8 cellular contexts compared by ENCODE assay signal in genomic region chr1:22188914-22189313, GRCh38. TPM values are rescaled to one million over a fixed set of nuclear protein-coding genes. Genes with fewer than 3 reads are reported as not detected.
"Had no signal": no experiment of that assay in that cellular context is flagged by ENCODE, and none has a peak within 500 bp of the region (broad histone marks: within the 10 kb centered on the region; RNA-seq: fewer than 3 reads in every experiment).

No MANE protein-coding gene starts in this region.

- FAIRE-seq: H54, HTR-8/SVneo had no signal

- DNase-seq: GM23248, GOT3, H9, HCEC 1CT, KG1 had no signal

- H3K4me3 ChIP-seq: GM23248 had no signal

- H2AFZ ChIP-seq: GM23248 had no signal

- H3K27ac ChIP-seq: GM23248 had no signal

- H3K9ac ChIP-seq: GM23248 had no signal

RNA-seq across cellular contexts. Expression of gene WNT4, which starts 46.0 kb away (rescaled TPM):
- polyA plus RNA-seq: IgD-negative memory B cell had no signal
